ENCODE assay signal across 10 cellular contexts in the genomic region with DNA sequence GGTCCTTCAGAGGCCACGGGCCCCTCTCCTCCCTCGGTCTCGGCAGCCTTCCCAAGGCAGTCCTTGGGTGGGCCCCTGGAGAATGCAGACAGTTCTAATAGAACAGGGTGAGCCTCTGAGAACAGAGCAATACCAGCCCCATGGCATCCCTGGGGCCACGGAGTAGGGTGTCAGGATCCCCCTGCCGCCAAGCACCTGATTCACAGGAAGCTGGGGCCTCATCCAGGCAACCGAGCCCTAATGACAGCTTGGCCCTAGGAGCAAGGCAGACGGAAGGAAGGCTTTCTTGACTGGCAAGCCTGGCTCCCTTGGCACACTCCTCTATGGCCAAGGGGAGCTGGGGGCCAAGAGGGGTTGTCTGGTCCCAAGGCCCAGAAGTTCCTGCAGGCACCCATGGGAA. TPM values are rescaled to one million over a fixed set of nuclear protein-coding genes. Genes with fewer than 3 reads are reported as not detected.
DNase-seq lines count a peak whose midpoint lies in the region; ATAC-seq and TF ChIP-seq lines count a peak whose summit lies in the region.
"Had no signal": no experiment of that assay in that cellular context is flagged by ENCODE, and none has a peak within 500 bp of the region (broad histone marks: within the 10 kb centered on the region; RNA-seq: fewer than 3 reads in every experiment).

No MANE protein-coding gene starts in this region.

- H3K9me3 Mint-ChIP-seq in activated naive CD8-positive, alpha-beta T cell treated with anti-CD3 and anti-CD28 coated beads, Interleukin-2, amount 50 U/mL, for 24 hours: no peaks in the 10 kb centered on the region

- no peak for ATAC-seq in activated naive CD8-positive, alpha-beta T cell treated with anti-CD3 and anti-CD28 coated beads, Interleukin-2, amount 50 U/mL, for 24 hours
- no peak for ATAC-seq in lower lobe of right lung
- no peak for ATAC-seq in thoracic aorta (ENCODE audit: insufficient number of reproducible peaks, low FRiP score, low read depth)

- H3K4me1 Mint-ChIP-seq in activated naive CD8-positive, alpha-beta T cell treated with anti-CD3 and anti-CD28 coated beads, Interleukin-2, amount 50 U/mL, for 24 hours: peaks cover 31% of the 10 kb centered on the region

- peaks cover 4% of the 10 kb centered on the region for H3K36me3 Mint-ChIP-seq in activated naive CD8-positive, alpha-beta T cell treated with anti-CD3 and anti-CD28 coated beads, Interleukin-2, amount 50 U/mL, for 24 hours (ENCODE audit: low read depth)

- H3K27ac Mint-ChIP-seq in activated naive CD8-positive, alpha-beta T cell treated with anti-CD3 and anti-CD28 coated beads, Interleukin-2, amount 50 U/mL, for 24 hours: peak overlapping the region; percentile 64

- H3K27me3 ChIP-seq in HUES6 (ENCODE audit: control insufficient read depth, insufficient read depth, low read length): no peaks in the 10 kb centered on the region
- H3K27me3 ChIP-seq in lower lobe of right lung (ENCODE audit: low read depth): no peaks in the 10 kb centered on the region
- H3K27me3 ChIP-seq in thoracic aorta (replicated peaks; ENCODE audit: insufficient read depth): no peaks in the 10 kb centered on the region

- peaks cover 22% of the 10 kb centered on the region for H3K36me3 ChIP-seq in HUES6 (ENCODE audit: control insufficient read depth, insufficient read depth, low read length)
- H3K36me3 ChIP-seq in lower lobe of right lung: peaks cover 13% of the 10 kb centered on the region
- no peaks in the 10 kb centered on the region for H3K36me3 ChIP-seq in thoracic aorta

- no peak for DNase-seq in activated naive CD8-positive, alpha-beta T cell treated with anti-CD3 and anti-CD28 coated beads, Interleukin-2, amount 50 U/mL, for 24 hours
- DNase-seq in lower lobe of right lung (no peak), thoracic aorta (ENCODE audit: low spot score) (no peak), HuH-7 (ENCODE audit: low spot score) (no peak)
- no peak for DNase-seq in stimulated activated CD4-positive, alpha-beta T cell treated with anti-CD3 and anti-CD28 coated beads, Interleukin-2, amount 100 ng/mL, for 48 hours
- no peak for DNase-seq in activated T-cell treated with anti-CD3 and anti-CD28 coated beads, Interleukin-2, amount 50 U/mL, for 48 hours
- DNase-seq: erythroblast, NCI-H2081, RPMI8226 had no signal

- TF ChIP-seq CTCF in lower lobe of right lung (IDR thresholded peaks at IDR 0.05) (no peak), thoracic aorta (IDR thresholded peaks at IDR 0.05) (no peak)

- peak overlapping the region; percentile 56 for H3K9ac ChIP-seq in HUES6 (ENCODE audit: low read length)

- H3K27ac ChIP-seq in HUES6 (ENCODE audit: low read depth, low read length) (peak overlapping the region; percentile 45; the same call in 1 of the 2 replicates), lower lobe of right lung (peak overlapping the region; percentile 79), thoracic aorta (peak overlapping the region; percentile 95 to 98)

- no peaks in the 10 kb centered on the region for H3K9me3 ChIP-seq in HUES6 (ENCODE audit: control insufficient read depth, insufficient read depth, low read depth, low read length)
- H3K9me3 ChIP-seq in lower lobe of right lung: no peaks in the 10 kb centered on the region
- H3K9me3 ChIP-seq in thoracic aorta: no peaks in the 10 kb centered on the region

- H3K4me3 ChIP-seq in HUES6 (ENCODE audit: low read depth, low read length) (no peak overlapping the region), lower lobe of right lung (no peak overlapping the region), thoracic aorta (no peak overlapping the region)

- no peak overlapping the region for H3K4me3 Mint-ChIP-seq in activated naive CD8-positive, alpha-beta T cell treated with anti-CD3 and anti-CD28 coated beads, Interleukin-2, amount 50 U/mL, for 24 hours

- peaks cover 21% of the 10 kb centered on the region for H3K4me1 ChIP-seq in HUES6 (ENCODE audit: control insufficient read depth, insufficient read depth, low read length)
- H3K4me1 ChIP-seq in lower lobe of right lung: peaks cover 87% of the 10 kb centered on the region
- peaks cover 67 to 97% of the 10 kb centered on the region in 2 donors for H3K4me1 ChIP-seq in thoracic aorta (ENCODE audit: control insufficient read depth in 1 of 2, low read depth in 2 of 2)

- H3K27me3 Mint-ChIP-seq in activated naive CD8-positive, alpha-beta T cell treated with anti-CD3 and anti-CD28 coated beads, Interleukin-2, amount 50 U/mL, for 24 hours: no peaks in the 10 kb centered on the region

- intact Hi-C loops in lower lobe of right lung (cut with DNase I): no loop called here

RNA-seq across cellular contexts. Expression of a gene that starts 15.2 kb away (rescaled TPM):
- total RNA-seq in lower lobe of right lung (56.4 TPM), thoracic aorta (10 to 100 TPM; 26.7 to 31.4 TPM)

RNA-seq across cellular contexts. Expression of a gene that starts 40.6 kb away (rescaled TPM):
- 13.2 TPM for total RNA-seq in lower lobe of right lung
- total RNA-seq in thoracic aorta: 10 to 100 TPM in 1 of 2 donors, 1 to 10 TPM in 1; 6.8 to 13.8 TPM

Comparison
In these comparisons a context has a peak if more than half of its experiments do, and no peak if none do; other contexts are left out.
1. H3K27ac ChIP-seq: peak in every context shown above with its lines; median percentile 96 in thoracic aorta; 79 in lower lobe of right lung; 45 in HUES6.